8 cellular contexts compared by ENCODE assay signal in genomic region chr15:101723874-101724674, GRCh38. TPM values are rescaled to one million over a fixed set of nuclear protein-coding genes. Genes with fewer than 3 reads are reported as not detected.
DNase-seq lines count a peak whose midpoint lies in the region; ATAC-seq and TF ChIP-seq lines count a peak whose summit lies in the region.

Gene TARS3 (minus strand): TSS chr15:101724473. CDS start chr15:101724387, 86 bp downstream.

- peak within 1 kb of the TSS; percentile 14 for H3K27ac Mint-ChIP-seq in progenitor cell of endocrine pancreas

- H3K4me3 ChIP-seq in adipocyte (ENCODE audit: low read length) (peak within 1 kb of the TSS; percentile 89), heart right ventricle (peak within 1 kb of the TSS; percentile 45 to 94 (median 86)), upper lobe of right lung (peak within 1 kb of the TSS; percentile 84)

- H3K36me3 Mint-ChIP-seq in progenitor cell of endocrine pancreas (ENCODE audit: insufficient read depth): peaks cover 18% of the 10 kb centered on the region

- peak within 1 kb of the TSS; percentile 80 for H3K4me3 Mint-ChIP-seq in progenitor cell of endocrine pancreas (ENCODE audit: low read depth)

- peak; percentile 81 for ATAC-seq in HG02623 (IDR thresholded peaks at IDR 0.05; ENCODE audit: unreplicated experiment)
- ATAC-seq in heart right ventricle: peak; percentile 97 to 99 (median 99)
- ATAC-seq in upper lobe of right lung: peak; percentile 98

- peaks cover 7% of the 10 kb centered on the region for H3K4me1 Mint-ChIP-seq in progenitor cell of endocrine pancreas (ENCODE audit: low read depth)

- H3K27me3 ChIP-seq in adipocyte (replicated peaks; ENCODE audit: control insufficient read depth, insufficient read depth, low read length) (no peaks in the 10 kb centered on the region), heart right ventricle (no peaks in the 10 kb centered on the region), upper lobe of right lung (no peaks in the 10 kb centered on the region)

- 1% methylated on average over 75 to 93 of the region's 93 CpGs for WGBS in heart right ventricle, 2 donors

- H3K27me3 Mint-ChIP-seq in progenitor cell of endocrine pancreas: no peaks in the 10 kb centered on the region

- H3K36me3 ChIP-seq in adipocyte (ENCODE audit: control insufficient read depth, insufficient read depth, low read length, severe bottlenecking) (peaks cover 28% of the 10 kb centered on the region), heart right ventricle (peaks cover 0 to 35% (median 22%) of the 10 kb centered on the region in 9 donors), upper lobe of right lung (peaks cover 32% of the 10 kb centered on the region)

- intact Hi-C loops in heart right ventricle (cut with DNase I): loop anchor here in 1 of 10 donors (5.0 kb wide), 1 partner anchor 67 kb away; no protein-coding TSS in a partner anchor
- intact Hi-C loops in upper lobe of right lung (cut with DNase I): no loop called here

- H3K4me1 ChIP-seq in adipocyte (ENCODE audit: control insufficient read depth, insufficient read depth, low read length): peaks cover 7% of the 10 kb centered on the region
- peaks cover 0 to 18% (median 10%) of the 10 kb centered on the region in 9 donors for H3K4me1 ChIP-seq in heart right ventricle
- peaks cover 7% of the 10 kb centered on the region for H3K4me1 ChIP-seq in upper lobe of right lung

- no peaks in the 10 kb centered on the region for H3K9me3 ChIP-seq in adipocyte (ENCODE audit: control insufficient read depth, low read length)
- H3K9me3 ChIP-seq in heart right ventricle: peaks cover 0 to 5% (median 0%) of the 10 kb centered on the region in 11 donors
- H3K9me3 ChIP-seq in upper lobe of right lung: no peaks in the 10 kb centered on the region

- H3K9me3 Mint-ChIP-seq in progenitor cell of endocrine pancreas (ENCODE audit: low read depth): no peaks in the 10 kb centered on the region

- DNase-seq in NCI-H1092 (lab: John Stamatoyannopoulos, UW) (peak; percentile 82), SW480 (ENCODE audit: low spot score) (peak; percentile 88), adipocyte (ENCODE audit: low read depth) (peak; percentile 98), heart right ventricle (peak; percentile 95 to 97), progenitor cell of endocrine pancreas (ENCODE audit: low spot score, unreplicated experiment) (peak; percentile 90), upper lobe of right lung (peak; percentile 99)

- H3K27ac ChIP-seq in heart right ventricle: peak within 1 kb of the TSS in 9 of 10 donors; percentile 88 to 94 (median 92)
- H3K27ac ChIP-seq in upper lobe of right lung: peak within 1 kb of the TSS; percentile 92

- peak within 1 kb of the TSS; percentile 88 for H3K9ac ChIP-seq in adipocyte (ENCODE audit: low read length)

- TF ChIP-seq CTCF in GM12874 (IDR thresholded peaks at IDR 0.05; ENCODE audit: insufficient read depth, low read depth, low read length) (peak; percentile 26; the same call in 1 of the 2 replicates), heart right ventricle (IDR thresholded peaks at IDR 0.05) (peak in 4 of 9 donors; percentile 19 to 42 (median 25)), progenitor cell of endocrine pancreas (IDR thresholded peaks at IDR 0.05; ENCODE audit: unreplicated experiment) (peak; percentile 29), upper lobe of right lung (IDR thresholded peaks at IDR 0.05) (peak; percentile 9)

RNA-seq across cellular contexts. Expression of gene TARS3, which starts in this region (rescaled TPM):
- total RNA-seq in heart right ventricle (10 to 100 TPM; 26.0 to 42.5 (median 36.2) TPM), progenitor cell of endocrine pancreas (19.5 and 21.5 TPM in 2 replicates), upper lobe of right lung (12.0 TPM)
- polyA plus RNA-seq in heart right ventricle: 10 to 100 TPM in 1 of 2 donors, 1 to 10 TPM in 1; 8.1 to 17.0 TPM

Comparison
In these comparisons a context has a peak if more than half of its experiments do, and no peak if none do; other contexts are left out.
1. Peak in every context shown above with its lines: DNase-seq, ATAC-seq, H3K4me3 ChIP-seq and H3K27ac ChIP-seq.